16 cellular contexts compared by ENCODE assay signal in the genomic region with DNA sequence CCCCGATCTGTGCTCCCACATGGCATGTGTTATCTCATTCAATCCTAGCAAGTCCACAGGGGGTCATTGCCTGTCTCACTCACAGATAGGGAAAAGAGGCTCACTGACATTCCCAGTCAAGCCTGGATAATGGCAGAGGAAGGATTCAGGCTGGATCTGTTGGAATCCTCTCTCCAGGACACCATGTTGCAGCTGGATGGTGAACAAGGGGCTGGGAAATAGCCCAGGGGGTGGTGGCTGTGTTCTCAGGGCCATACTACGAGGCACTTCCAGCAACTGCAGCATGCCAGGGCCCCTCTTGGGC. TPM values are rescaled to one million over a fixed set of nuclear protein-coding genes. Genes with fewer than 3 reads are reported as not detected.
DNase-seq lines count a peak whose midpoint lies in the region; ATAC-seq and TF ChIP-seq lines count a peak whose summit lies in the region.
"Had no signal": no experiment of that assay in that cellular context is flagged by ENCODE, and none has a peak within 500 bp of the region (broad histone marks: within the 10 kb centered on the region; RNA-seq: fewer than 3 reads in every experiment).

No MANE protein-coding gene starts in this region.

- H3K27me3 ChIP-seq in cardiac muscle cell: no peaks in the 10 kb centered on the region
- H3K27me3 ChIP-seq in mesenchymal stem cell (ENCODE audit: control insufficient read depth in 1 of 2, insufficient read depth in 1 of 2, low read length in 2 of 2): peaks cover 5 to 33% of the 10 kb centered on the region in 2 experiments
- no peaks in the 10 kb centered on the region for H3K27me3 ChIP-seq in trophoblast cell (ENCODE audit: insufficient read depth, low read length)

- H4K8ac ChIP-seq in mesenchymal stem cell (ENCODE audit: low read length) (no peak overlapping the region), trophoblast cell (ENCODE audit: low read depth, low read length) (no peak overlapping the region)

- H3K79me1 ChIP-seq in mesenchymal stem cell (replicated peaks; ENCODE audit: low read length, poor library complexity, severe bottlenecking) (no peaks in the 10 kb centered on the region), trophoblast cell (ENCODE audit: low read length) (no peaks in the 10 kb centered on the region)

- whole genome bisulfite sequencing in mesenchymal stem cell: 66% methylated on average over 2 of the region's 2 CpGs
- WGBS in trophoblast cell (ENCODE audit: extremely low coverage, insufficient coverage, insufficient read length): no CpG with 5 or more reads among the region's 2 CpGs

- H2BK120ac ChIP-seq in mesenchymal stem cell (ENCODE audit: low read depth, low read length): no peak overlapping the region
- no peak overlapping the region for H2BK120ac ChIP-seq in trophoblast cell (ENCODE audit: insufficient read depth, low read length, poor library complexity)

- intact Hi-C loops in left ventricle myocardium superior (cut with micrococcal nuclease) (no loop called here), OCI-LY7 (cut with micrococcal nuclease; ENCODE audit: unreplicated experiment) (loop anchor here (2.0 kb wide), 1 partner anchor 100 kb away; no protein-coding TSS in a partner anchor)

- ATAC-seq in left ventricle myocardium superior (no peak), GM19328 (IDR thresholded peaks at IDR 0.05; ENCODE audit: unreplicated experiment) (no peak)
- no peak for ATAC-seq in natural killer cell treated with Interleukin-12 subunit alpha and Interleukin-12 subunit beta and Interleukin-15 and Interleukin-18, amount 100 ng/mL, for 72 hours
- ATAC-seq: A549 had no signal

- H3K36me3 ChIP-seq in cardiac muscle cell: no peaks in the 10 kb centered on the region
- H3K36me3 ChIP-seq in OCI-LY7 (ENCODE audit: insufficient read depth, low read length): no peaks in the 10 kb centered on the region
- H3K36me3 ChIP-seq in mesenchymal stem cell (ENCODE audit: control insufficient read depth in 1 of 2, insufficient read depth in 2 of 2, low read depth in 1 of 2, low read length in 2 of 2): no peaks in the 10 kb centered on the region
- H3K36me3 ChIP-seq in trophoblast cell (ENCODE audit: control insufficient read depth in 1 of 2, insufficient read depth in 2 of 2, low read length in 2 of 2): no peaks in the 10 kb centered on the region
- H3K36me3 ChIP-seq: HAP-1 had no signal

- no peak overlapping the region for H2BK5ac ChIP-seq in mesenchymal stem cell (ENCODE audit: low read depth, low read length, poor library complexity, severe bottlenecking)
- no peak overlapping the region for H2BK5ac ChIP-seq in trophoblast cell (ENCODE audit: low read depth, low read length, poor library complexity)

- H3K9me3 Mint-ChIP-seq in natural killer cell treated with Interleukin-12 subunit alpha and Interleukin-12 subunit beta and Interleukin-15 and Interleukin-18, amount 100 ng/mL, for 72 hours: no peaks in the 10 kb centered on the region
- H3K9me3 Mint-ChIP-seq: CD4-positive, alpha-beta T cell had no signal

- H3K27ac Mint-ChIP-seq in natural killer cell treated with Interleukin-12 subunit alpha and Interleukin-12 subunit beta and Interleukin-15 and Interleukin-18, amount 100 ng/mL, for 72 hours: no peak overlapping the region
- H3K27ac Mint-ChIP-seq: CD4-positive, alpha-beta T cell had no signal

- H2BK15ac ChIP-seq in mesenchymal stem cell (ENCODE audit: low read depth, poor library complexity, severe bottlenecking): no peak overlapping the region

- no peaks in the 10 kb centered on the region for H3K27me3 Mint-ChIP-seq in natural killer cell treated with Interleukin-12 subunit alpha and Interleukin-12 subunit beta and Interleukin-15 and Interleukin-18, amount 100 ng/mL, for 72 hours
- H3K27me3 Mint-ChIP-seq: CD4-positive, alpha-beta T cell had no signal

- POLR2A ChIA-PET in OCI-LY7 (lab: Charles Lee): interaction anchor here (0.6 kb wide), 1 partner anchor 77 kb away, joined by 3 read pairs; no protein-coding TSS in a partner anchor

- H4K91ac ChIP-seq in mesenchymal stem cell (ENCODE audit: low read length): peak overlapping the region; percentile 56
- H4K91ac ChIP-seq in trophoblast cell (ENCODE audit: low read depth, low read length): no peak overlapping the region

- H3K9ac ChIP-seq in mesenchymal stem cell (ENCODE audit: low read length): no peak overlapping the region
- no peak overlapping the region for H3K9ac ChIP-seq in trophoblast cell (ENCODE audit: low read length)

- H3K4me2 ChIP-seq in OCI-LY7 (ENCODE audit: low read length) (no peak overlapping the region), mesenchymal stem cell (ENCODE audit: low read length, poor library complexity, severe bottlenecking) (no peak overlapping the region), trophoblast cell (ENCODE audit: low read length) (no peak overlapping the region)
- H3K4me2 ChIP-seq: A549 had no signal

- H3K14ac ChIP-seq in mesenchymal stem cell (ENCODE audit: low read length in 2 of 2): peak overlapping the region in 1 of 2 experiments; percentile 73
- no peak overlapping the region for H3K14ac ChIP-seq in trophoblast cell (ENCODE audit: low read length)

- no peaks in the 10 kb centered on the region for H3K9me2 ChIP-seq in OCI-LY7 (ENCODE audit: insufficient read depth, low read length)

- H3K27ac ChIP-seq in cardiac muscle cell (peak overlapping the region; percentile 90), OCI-LY7 (ENCODE audit: low read depth, low read length, poor library complexity, severe bottlenecking) (no peak overlapping the region), mesenchymal stem cell (ENCODE audit: low read length, poor library complexity, severe bottlenecking) (no peak overlapping the region), trophoblast cell (ENCODE audit: low read depth, low read length) (no peak overlapping the region)

- BruUV-seq in OCI-LY7 (replicated peaks; lab: Mats Ljungman, UMichigan): no TSS peak

- no peaks in the 10 kb centered on the region for H3K4me1 Mint-ChIP-seq in natural killer cell treated with Interleukin-12 subunit alpha and Interleukin-12 subunit beta and Interleukin-15 and Interleukin-18, amount 100 ng/mL, for 72 hours (ENCODE audit: low read depth in 2 of 2)

- H3K9me3 ChIP-seq in cardiac muscle cell (ENCODE audit: low read depth): no peaks in the 10 kb centered on the region
- no peaks in the 10 kb centered on the region for H3K9me3 ChIP-seq in OCI-LY7 (ENCODE audit: low read length)
- H3K9me3 ChIP-seq in mesenchymal stem cell (ENCODE audit: control insufficient read depth, low read length): peaks cover 7% of the 10 kb centered on the region
- H3K9me3 ChIP-seq in trophoblast cell (ENCODE audit: insufficient read depth, low read depth, low read length): peaks cover 4% of the 10 kb centered on the region
- H3K9me3 ChIP-seq: HAP-1 had no signal

- TF ChIP-seq CTCF in cardiac muscle cell (IDR thresholded peaks at IDR 0.05; ENCODE audit: low read depth, low read length) (no peak), OCI-LY7 (conservative IDR thresholded peaks at IDR 0.05; ENCODE audit: low read length) (0 out of 2 replicates have a peak, but pooled peaks have one; percentile 3)

- H3K36me3 Mint-ChIP-seq in natural killer cell treated with Interleukin-12 subunit alpha and Interleukin-12 subunit beta and Interleukin-15 and Interleukin-18, amount 100 ng/mL, for 72 hours: no peaks in the 10 kb centered on the region

- H2AFZ ChIP-seq in OCI-LY7 (ENCODE audit: low read length): no peak overlapping the region
- no peak overlapping the region for H2AFZ ChIP-seq in mesenchymal stem cell (ENCODE audit: low read depth, low read length)
- no peak overlapping the region for H2AFZ ChIP-seq in trophoblast cell (ENCODE audit: insufficient read depth, low read length, poor library complexity)

- CTCF ChIA-PET in OCI-LY7 (lab: Charles Lee; ENCODE audit: unreplicated experiment): no interaction called here

- H3K23ac ChIP-seq in mesenchymal stem cell (ENCODE audit: low read length in 2 of 2) (no peak overlapping the region), trophoblast cell (ENCODE audit: low read length) (no peak overlapping the region)

- H3K79me2 ChIP-seq in OCI-LY7 (ENCODE audit: insufficient read depth, low read depth, low read length) (no peaks in the 10 kb centered on the region), trophoblast cell (ENCODE audit: control insufficient read depth, insufficient read depth, low read length, poor library complexity) (no peaks in the 10 kb centered on the region)

- H2AK5ac ChIP-seq in mesenchymal stem cell (ENCODE audit: low read length, severe bottlenecking): no peak overlapping the region
- no peak overlapping the region for H2AK5ac ChIP-seq in trophoblast cell (ENCODE audit: low read length)

- no peak overlapping the region for H4K12ac ChIP-seq in trophoblast cell (ENCODE audit: low read depth, low read length)

- no peak overlapping the region for H2BK12ac ChIP-seq in mesenchymal stem cell (ENCODE audit: low read length in 2 of 2)
- H2BK12ac ChIP-seq in trophoblast cell (ENCODE audit: low read length): no peak overlapping the region

- H3K4me1 ChIP-seq in cardiac muscle cell (ENCODE audit: low read depth) (peaks cover 20% of the 10 kb centered on the region), OCI-LY7 (ENCODE audit: insufficient read depth, low read length, poor library complexity, severe bottlenecking) (no peaks in the 10 kb centered on the region), mesenchymal stem cell (ENCODE audit: control insufficient read depth, insufficient read depth, low read depth, low read length) (peaks cover 15% of the 10 kb centered on the region), trophoblast cell (ENCODE audit: control insufficient read depth in 1 of 2, insufficient read depth in 2 of 2, low read length in 2 of 2) (peaks cover 0 to 4% of the 10 kb centered on the region in 2 experiments)
- H3K4me1 ChIP-seq: HAP-1 had no signal

- DNase-seq in cardiac muscle cell (ENCODE audit: low read depth in 1 of 2, low spot score in 1 of 2) (no peak), left ventricle myocardium superior (no peak), OCI-LY7 (ENCODE audit: low spot score) (no peak), mesenchymal stem cell (no peak), trophoblast cell (no peak)
- DNase-seq in stimulated activated CD4-positive, alpha-beta T cell treated with anti-CD3 and anti-CD28 coated beads, Interleukin-4, amount 100 ng/mL, for 24 hours: no peak
- no peak for DNase-seq in natural killer cell treated with Interleukin-12 subunit alpha and Interleukin-12 subunit beta and Interleukin-15 and Interleukin-18, amount 100 ng/mL, for 72 hours (ENCODE audit: low spot score)
- DNase-seq: AML-193; CD4-positive, alpha-beta T cell; DMS79; GF-D8 had no signal

- H3K4me3 Mint-ChIP-seq in natural killer cell treated with Interleukin-12 subunit alpha and Interleukin-12 subunit beta and Interleukin-15 and Interleukin-18, amount 100 ng/mL, for 72 hours: no peak overlapping the region
- H3K4me3 Mint-ChIP-seq: CD4-positive, alpha-beta T cell had no signal

- H4K20me1 ChIP-seq in OCI-LY7 (ENCODE audit: insufficient read depth, low read length): no peaks in the 10 kb centered on the region

- H3K18ac ChIP-seq in mesenchymal stem cell (ENCODE audit: low read depth in 1 of 2, low read length in 2 of 2) (peak overlapping the region in 1 of 2 experiments; percentile 15), trophoblast cell (ENCODE audit: low read length) (no peak overlapping the region)

- H3K4me3 ChIP-seq in cardiac muscle cell (no peak overlapping the region), OCI-LY7 (ENCODE audit: low read depth, low read length, poor library complexity, severe bottlenecking) (no peak overlapping the region), mesenchymal stem cell (ENCODE audit: insufficient read depth in 1 of 2, low read depth in 1 of 2, low read length in 2 of 2) (no peak overlapping the region), trophoblast cell (ENCODE audit: low read depth, low read length) (peak overlapping the region; percentile 2)
- H3K4me3 ChIP-seq: A549, HAP-1 had no signal

- H3K4ac ChIP-seq in mesenchymal stem cell (ENCODE audit: low read depth in 1 of 2, low read length in 2 of 2) (no peak overlapping the region), trophoblast cell (ENCODE audit: low read depth, low read length) (no peak overlapping the region)

RNA-seq across cellular contexts. Expression of gene SPDEF, which starts 5.0 kb away (rescaled TPM):
- 0.42 and 1.1 TPM in 2 replicates for total RNA-seq in cardiac muscle cell
- polyA plus RNA-seq in cardiac muscle cell: 0.96 TPM in 1 of 2 replicates, not detected in the other
- total RNA-seq in left ventricle myocardium superior: not detected
- 0.36 and 0.54 TPM in 2 replicates for total RNA-seq in OCI-LY7 (2014; rRNA removed; shearing (Covaris generic))
- 0.34 and 0.52 TPM in 2 replicates for total RNA-seq in OCI-LY7 (2022)
- polyA plus RNA-seq in mesenchymal stem cell (2013, experiment 1 of 2): not detected
- polyA plus RNA-seq in mesenchymal stem cell (2013, experiment 2 of 2): 0.05 TPM
- polyA plus RNA-seq in trophoblast cell (2013): 0.18 and 0.30 TPM in 2 replicates
- total RNA-seq in natural killer cell treated with Interleukin-12 subunit alpha and Interleukin-12 subunit beta and Interleukin-15 and Interleukin-18, amount 100 ng/mL, for 72 hours: not detected
- total RNA-seq: H4 had no signal
- polyA plus RNA-seq: BJ had no signal
